Comparison of ENCODE assay signal across 17 cellular contexts in genomic region chr16:30782486-30783279, GRCh38. TPM values are rescaled to one million over a fixed set of nuclear protein-coding genes. Genes with fewer than 3 reads are reported as not detected.
DNase-seq lines count a peak whose midpoint lies in the region; ATAC-seq, FAIRE-seq and TF ChIP-seq lines count a peak whose summit lies in the region.
"Had no signal": no experiment of that assay in that cellular context is flagged by ENCODE, and none has a peak within 500 bp of the region (broad histone marks: within the 10 kb centered on the region; RNA-seq: fewer than 3 reads in every experiment).

No MANE protein-coding gene starts in this region.

- no peak for TF ChIP-seq POLR2A in GM12878 (IDR thresholded peaks at IDR 0.05; ENCODE audit: low read depth, low read length)

- in situ Hi-C loops in GM12878 (cut with MboI), result no loop called here

- DNase-seq in GM12865 (ENCODE audit: low read depth), result peak; percentile 0
- DNase-seq in GM12878 (ENCODE audit: low read depth, low spot score), result no peak
- DNase-seq in nephron progenitor cell, result no peak
- no peak for DNase-seq in stimulated activated CD4-positive, alpha-beta T cell treated with anti-CD3 and anti-CD28 coated beads, Interleukin-15, amount 100 ng/mL, for 24 hours
- DNase-seq in T-helper 2 cell treated with Interferon-gamma antibody and Interleukin-4, amounts not matched to agents 5 μg/mL and 100 μg/mL, for 36 hours (ENCODE audit: low spot score), result no peak
- DNase-seq: 8988T; Calu3; CD8-positive, alpha-beta T cell; DMS79 treated with DMSO at 0.1 percent for 48 hours; GF-D8 had no signal

- intact Hi-C loops in GM12878 (cut with micrococcal nuclease; ENCODE audit: unreplicated experiment), result no loop called here

- peaks cover 59% of the 10 kb centered on the region for H3K4me1 Mint-ChIP-seq in nephron progenitor cell
- H3K4me1 Mint-ChIP-seq in T-helper 2 cell treated with Interferon-gamma antibody and Interleukin-4, amounts not matched to agents 5 μg/mL and 100 μg/mL, for 36 hours (ENCODE audit: low read depth), result no peaks in the 10 kb centered on the region

- peaks cover 3% of the 10 kb centered on the region for H3K27me3 Mint-ChIP-seq in nephron progenitor cell (ENCODE audit: low read depth, poor library complexity)
- H3K27me3 Mint-ChIP-seq in T-helper 2 cell treated with Interferon-gamma antibody and Interleukin-4, amounts not matched to agents 5 μg/mL and 100 μg/mL, for 36 hours (ENCODE audit: low read depth), result peaks cover 26% of the 10 kb centered on the region

- TF ChIP-seq EP300 in GM12878 (IDR thresholded peaks at IDR 0.05; ENCODE audit: borderline replicate concordance in 1 of 2, control insufficient read depth in 1 of 2, low read depth in 2 of 2, low read length in 2 of 2), result no peak

- no peak overlapping the region for H2AFZ ChIP-seq in GM12878 (ENCODE audit: control insufficient read depth, low read depth, low read length)

- no peaks in the 10 kb centered on the region for H3K79me2 ChIP-seq in GM12878 (ENCODE audit: control insufficient read depth, insufficient read depth, low read length)

- no peak for FAIRE-seq in GM12878 (lab: Jason Lieb, UNC)
- FAIRE-seq: GM12891, GM19239, H1 had no signal

- SMC1A ChIA-PET in GM12878 (lab: Charles Lee; ENCODE audit: uncharacterized antibody, unreplicated experiment), result interaction anchor here (0.6 to 1.1 kb wide), 2 partner anchors 57 to 63 kb away, joined by 3 read pairs; no protein-coding TSS in a partner anchor

- no peaks in the 10 kb centered on the region for H3K4me1 ChIP-seq in GM12878 (ENCODE audit: control insufficient read depth, insufficient read depth, low read length)

- no peak overlapping the region for H3K4me2 ChIP-seq in GM12878 (ENCODE audit: control insufficient read depth, insufficient read depth)
- H3K4me2 ChIP-seq: BLaER1, KMS-11 had no signal

- no peak overlapping the region for H3K4me3 Mint-ChIP-seq in nephron progenitor cell
- no peak overlapping the region for H3K4me3 Mint-ChIP-seq in T-helper 2 cell treated with Interferon-gamma antibody and Interleukin-4, amounts not matched to agents 5 μg/mL and 100 μg/mL, for 36 hours
- H3K4me3 Mint-ChIP-seq: CD8-positive, alpha-beta T cell had no signal

- CTCF ChIA-PET in GM12878 (lab: Yijun Ruan, JAX), result interaction anchor here (0.7 kb wide), 1 partner anchor 159 kb away, joined by 3 read pairs; no protein-coding TSS in a partner anchor

- WGBS in GM12878 (ENCODE audit: insufficient coverage, insufficient replicate concordance, low lambda C conversion rate, missing lambda C conversion rate), result 88% methylated on average over 63 of the region's 63 CpGs

- no peaks in the 10 kb centered on the region for H4K20me1 ChIP-seq in GM12878 (ENCODE audit: control insufficient read depth, insufficient read depth)

- no peaks in the 10 kb centered on the region for H3K9me3 Mint-ChIP-seq in nephron progenitor cell
- H3K9me3 Mint-ChIP-seq in T-helper 2 cell treated with Interferon-gamma antibody and Interleukin-4, amounts not matched to agents 5 μg/mL and 100 μg/mL, for 36 hours, result no peaks in the 10 kb centered on the region
- H3K9me3 Mint-ChIP-seq: CD8-positive, alpha-beta T cell had no signal

- no peak for ATAC-seq in GM12878
- ATAC-seq in HG02973 (IDR thresholded peaks at IDR 0.05; ENCODE audit: unreplicated experiment), result no peak
- ATAC-seq: CD8-positive, alpha-beta T cell had no signal

- no peaks in the 10 kb centered on the region for H3K36me3 ChIP-seq in GM12878 (ENCODE audit: control insufficient read depth in 2 of 2, insufficient read depth in 2 of 2, low read length in 1 of 2)

- peak overlapping the region; percentile 77 for H3K27ac Mint-ChIP-seq in nephron progenitor cell
- no peak overlapping the region for H3K27ac Mint-ChIP-seq in T-helper 2 cell treated with Interferon-gamma antibody and Interleukin-4, amounts not matched to agents 5 μg/mL and 100 μg/mL, for 36 hours
- H3K27ac Mint-ChIP-seq: CD8-positive, alpha-beta T cell had no signal

- peaks cover 0 to 3% of the 10 kb centered on the region in 2 experiments; a peak in 2 of 4 replicates for H3K27me3 ChIP-seq in GM12878 (replicated peaks in 1 of 2; ENCODE audit: control insufficient read depth in 2 of 2, insufficient read depth in 2 of 2, low read length in 1 of 2)
- H3K27me3 ChIP-seq: BLaER1 had no signal

- TF ChIP-seq CTCF in GM12865 (IDR thresholded peaks at IDR 0.05; ENCODE audit: insufficient read depth, low read depth, low read length, missing control alignments) (no peak), GM12878 (IDR thresholded peaks at IDR 0.05 in 2 of 3, conservative IDR thresholded peaks at IDR 0.05 in 1 of 3; ENCODE audit: control insufficient read depth in 2 of 3, extremely low read depth in 1 of 3, insufficient read depth in 1 of 3, low read depth in 3 of 3, low read length in 3 of 3) (no peak), nephron progenitor cell (IDR thresholded peaks at IDR 0.05) (no peak)

- no peak for TF ChIP-seq RAD21 in GM12878 (IDR thresholded peaks at IDR 0.05; ENCODE audit: insufficient read depth, low read depth, low read length)

- H3K27ac ChIP-seq in GM12878 (ENCODE audit: control insufficient read depth, insufficient read depth), result no peak overlapping the region
- H3K27ac ChIP-seq: BLaER1, KMS-11 had no signal

- peaks cover 24% of the 10 kb centered on the region for H3K36me3 Mint-ChIP-seq in nephron progenitor cell (ENCODE audit: low read depth)
- no peaks in the 10 kb centered on the region for H3K36me3 Mint-ChIP-seq in T-helper 2 cell treated with Interferon-gamma antibody and Interleukin-4, amounts not matched to agents 5 μg/mL and 100 μg/mL, for 36 hours (ENCODE audit: low read depth)

- no peaks in the 10 kb centered on the region for H3K9me3 ChIP-seq in GM12878 (replicated peaks; ENCODE audit: control insufficient read depth, insufficient read depth, low read length)
- H3K9me3 ChIP-seq: BLaER1, HAP-1 had no signal

- RAD21 ChIA-PET in GM12878 (lab: Charles Lee; ENCODE audit: unreplicated experiment), result interaction anchor here (0.8 kb wide), 1 partner anchor 599 kb away, joined by 3 read pairs; the partner anchor contains the start of gene CORO1A

- H3K4me3 ChIP-seq in GM12865 (ENCODE audit: low read depth, low read length) (no peak overlapping the region), GM12878 (no peak overlapping the region)
- H3K4me3 ChIP-seq: BLaER1, HAP-1 had no signal

- H3K9ac ChIP-seq in GM12878 (ENCODE audit: control insufficient read depth, insufficient read depth, low read length), result no peak overlapping the region
- H3K9ac ChIP-seq: BLaER1, KMS-11 had no signal

- POLR2A ChIA-PET in GM12878 (lab: Charles Lee), result no interaction called here

- no TSS peak for BruUV-seq in GM12878 (replicated peaks; lab: Mats Ljungman, UMichigan)

RNA-seq across cellular contexts. Expression of gene ZNF629, which starts 4.3 kb away (rescaled TPM):
- total RNA-seq in GM12878 (2013; cell fraction: nucleolus; rRNA removed), result 3.1 and 3.5 TPM in 2 replicates
- total RNA-seq in GM12878 (2014; rRNA removed) (0.51 and 0.54 TPM in 2 replicates), GM12878 (2014; rRNA removed; fragmentation: Illumina TruSeq; extraction: Trizol) (0.28 and 0.45 TPM in 2 replicates), GM12878 (2021) (0.69 and 0.77 TPM in 2 replicates)
- 1.2 TPM for polyA plus RNA-seq in GM12878 (2011; ENCODE audit: low read depth)
- polyA plus RNA-seq in GM12878 (2011; rRNA removed) (0.06 and 0.12 TPM in 2 replicates), GM12878 (2014; fragmentation: Illumina TruSeq; extraction: Trizol) (0.48 and 0.59 TPM in 2 replicates), GM12878 (2014; fragmentation: Nextera tagmentation; extraction: Ambion mirVana) (under 1 TPM; 0.02 to 0.07 TPM), GM12878 (2014; rRNA removed) (0.35 and 0.38 TPM in 2 replicates), GM12878 (2016; fragmentation: Nextera tagmentation; extraction: Ambion mirVana) (under 1 TPM; 0.32 to 0.62 TPM)
- 0.12 and 0.13 TPM in 2 replicates for polyA plus RNA-seq in GM12878 (2011; cell fraction: cytosol; rRNA removed)
- polyA plus RNA-seq in GM12878 (2011; cell fraction: nucleus; rRNA removed), result 0.43 and 0.50 TPM in 2 replicates
- polyA plus RNA-seq in GM12878 (2012), result 2.2 and 2.5 TPM in 2 replicates
- 0.15 TPM in 2 replicates for polyA minus RNA-seq in GM12878 (2011; rRNA and poly(A)+ RNA removed)
- polyA minus RNA-seq in GM12878 (2011; cell fraction: cytosol; rRNA and poly(A)+ RNA removed), result 0.21 TPM in 1 of 2 replicates, not detected in the other
- 0.29 and 0.36 TPM in 2 replicates for polyA minus RNA-seq in GM12878 (2011; cell fraction: nucleus; rRNA and poly(A)+ RNA removed)

RNA-seq across cellular contexts. Expression of gene RNF40, which starts 20.6 kb away (rescaled TPM):
- total RNA-seq in GM12878 (2013; cell fraction: nucleolus; rRNA removed), result 82.9 and 87.4 TPM in 2 replicates
- 59.0 and 61.7 TPM in 2 replicates for total RNA-seq in GM12878 (2014; rRNA removed)
- total RNA-seq in GM12878 (2014; rRNA removed; fragmentation: Illumina TruSeq; extraction: Trizol), result 32.7 and 40.7 TPM in 2 replicates
- 76.8 and 84.7 TPM in 2 replicates for total RNA-seq in GM12878 (2021)
- polyA plus RNA-seq in GM12878 (2011; ENCODE audit: low read depth), result 21.7 TPM
- polyA plus RNA-seq in GM12878 (2011; rRNA removed), result 38.0 and 64.5 TPM in 2 replicates
- 46.3 and 55.2 TPM in 2 replicates for polyA plus RNA-seq in GM12878 (2011; cell fraction: cytosol; rRNA removed)
- polyA plus RNA-seq in GM12878 (2011; cell fraction: nucleus; rRNA removed), result 89.1 and 96.4 TPM in 2 replicates
- polyA plus RNA-seq in GM12878 (2012), result 38.1 and 38.2 TPM in 2 replicates
- polyA plus RNA-seq in GM12878 (2014; fragmentation: Illumina TruSeq; extraction: Trizol), result 55.1 and 57.7 TPM in 2 replicates
- 1 to 10 TPM; 3.7 to 8.0 TPM for polyA plus RNA-seq in GM12878 (2014; fragmentation: Nextera tagmentation; extraction: Ambion mirVana)
- 43.2 and 55.6 TPM in 2 replicates for polyA plus RNA-seq in GM12878 (2014; rRNA removed)
- polyA plus RNA-seq in GM12878 (2016; fragmentation: Nextera tagmentation; extraction: Ambion mirVana), result 10 to 100 TPM; 93.2 to 97.6 TPM
- polyA minus RNA-seq in GM12878 (2011; rRNA and poly(A)+ RNA removed), result 61.7 and 73.7 TPM in 2 replicates
- polyA minus RNA-seq in GM12878 (2011; cell fraction: cytosol; rRNA and poly(A)+ RNA removed), result 24.1 and 31.3 TPM in 2 replicates
- 30.2 and 46.3 TPM in 2 replicates for polyA minus RNA-seq in GM12878 (2011; cell fraction: nucleus; rRNA and poly(A)+ RNA removed)

RNA-seq across cellular contexts. Expression of gene CFAP119, which starts 20.8 kb away (rescaled TPM):
- total RNA-seq in GM12878 (2013; cell fraction: nucleolus; rRNA removed), result 3.5 and 5.5 TPM in 2 replicates
- total RNA-seq in GM12878 (2014; rRNA removed) (4.3 and 6.2 TPM in 2 replicates), GM12878 (2014; rRNA removed; fragmentation: Illumina TruSeq; extraction: Trizol) (2.2 and 4.2 TPM in 2 replicates), GM12878 (2021) (5.8 and 7.3 TPM in 2 replicates)
- polyA plus RNA-seq in GM12878 (2011; ENCODE audit: low read depth), result 3.2 TPM
- polyA plus RNA-seq in GM12878 (2011; rRNA removed) (3.4 and 3.6 TPM in 2 replicates), GM12878 (2014; fragmentation: Illumina TruSeq; extraction: Trizol) (0.52 and 4.2 TPM in 2 replicates), GM12878 (2014; fragmentation: Nextera tagmentation; extraction: Ambion mirVana) (1 to 10 TPM; 3.2 to 3.9 TPM), GM12878 (2014; rRNA removed) (9.4 and 12.9 TPM in 2 replicates), GM12878 (2016; fragmentation: Nextera tagmentation; extraction: Ambion mirVana) (1 to 10 TPM; 6.7 to 8.7 TPM)
- 4.8 and 7.6 TPM in 2 replicates for polyA plus RNA-seq in GM12878 (2011; cell fraction: cytosol; rRNA removed)
- polyA plus RNA-seq in GM12878 (2011; cell fraction: nucleus; rRNA removed), result 29.5 and 32.9 TPM in 2 replicates
- 3.7 and 5.4 TPM in 2 replicates for polyA plus RNA-seq in GM12878 (2012)
- polyA minus RNA-seq in GM12878 (2011; rRNA and poly(A)+ RNA removed), result 1.1 and 1.6 TPM in 2 replicates
- polyA minus RNA-seq in GM12878 (2011; cell fraction: cytosol; rRNA and poly(A)+ RNA removed), result 1.5 and 3.6 TPM in 2 replicates
- polyA minus RNA-seq in GM12878 (2011; cell fraction: nucleus; rRNA and poly(A)+ RNA removed), result 3.9 and 5.3 TPM in 2 replicates

RNA-seq across cellular contexts. Expression of gene PHKG2, which starts 34.5 kb away (rescaled TPM):
- 38.4 and 43.6 TPM in 2 replicates for total RNA-seq in GM12878 (2013; cell fraction: nucleolus; rRNA removed)
- total RNA-seq in GM12878 (2014; rRNA removed) (41.8 and 43.9 TPM in 2 replicates), GM12878 (2014; rRNA removed; fragmentation: Illumina TruSeq; extraction: Trizol) (18.3 and 19.7 TPM in 2 replicates), GM12878 (2021) (35.8 and 38.0 TPM in 2 replicates)
- polyA plus RNA-seq in GM12878 (2011; ENCODE audit: low read depth), result 16.3 TPM
- polyA plus RNA-seq in GM12878 (2011; rRNA removed) (26.6 and 36.1 TPM in 2 replicates), GM12878 (2014; fragmentation: Illumina TruSeq; extraction: Trizol) (26.0 and 36.4 TPM in 2 replicates), GM12878 (2014; fragmentation: Nextera tagmentation; extraction: Ambion mirVana) (1 to 10 TPM; 5.2 to 8.8 TPM), GM12878 (2014; rRNA removed) (47.4 and 54.2 TPM in 2 replicates), GM12878 (2016; fragmentation: Nextera tagmentation; extraction: Ambion mirVana) (10 to 100 TPM; 47.3 to 50.1 TPM)
- 42.5 and 54.9 TPM in 2 replicates for polyA plus RNA-seq in GM12878 (2011; cell fraction: cytosol; rRNA removed)
- polyA plus RNA-seq in GM12878 (2011; cell fraction: nucleus; rRNA removed), result 131 and 156 TPM in 2 replicates
- 26.0 and 30.1 TPM in 2 replicates for polyA plus RNA-seq in GM12878 (2012)
- 25.9 and 39.8 TPM in 2 replicates for polyA minus RNA-seq in GM12878 (2011; rRNA and poly(A)+ RNA removed)
- polyA minus RNA-seq in GM12878 (2011; cell fraction: cytosol; rRNA and poly(A)+ RNA removed), result 12.4 and 13.7 TPM in 2 replicates
- polyA minus RNA-seq in GM12878 (2011; cell fraction: nucleus; rRNA and poly(A)+ RNA removed), result 22.2 and 47.6 TPM in 2 replicates
